ENCODE assay signal across 1 cellular context in the genomic region with DNA sequence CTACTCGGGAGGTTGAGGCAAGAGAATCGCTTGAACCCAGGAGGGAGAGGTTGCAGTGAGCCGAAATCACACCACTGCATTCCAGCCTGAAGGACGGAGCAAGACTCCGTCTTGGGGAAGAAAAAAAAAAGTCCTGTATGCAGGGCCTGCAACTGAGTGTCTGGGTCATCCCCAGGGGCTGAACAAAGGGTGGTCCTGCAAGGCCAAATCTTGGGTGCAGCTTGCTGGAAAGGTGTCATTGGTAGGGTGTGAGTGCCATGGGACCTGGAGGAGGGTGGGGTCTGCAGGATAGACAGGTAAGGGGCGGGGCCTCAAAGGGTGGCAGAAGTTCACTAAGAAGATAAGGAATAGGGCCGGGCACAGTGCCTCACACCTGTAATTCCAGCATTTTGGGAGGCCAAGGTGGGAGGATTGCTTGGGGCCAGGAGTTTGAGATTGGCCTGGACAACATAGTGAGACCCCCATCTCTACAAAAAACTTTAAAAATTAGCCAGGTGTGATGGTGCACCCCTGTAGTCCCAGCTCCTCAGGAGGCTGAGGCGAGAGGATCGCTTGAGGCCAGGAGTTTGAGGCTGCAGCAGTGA.
TF ChIP-seq lines count a peak whose summit lies in the region.

No MANE protein-coding gene starts in this region.

TF ChIP-seq in HEK293, 187 proteins besides CTCF, POLR2A, EP300 and RAD21:
- TF ChIP-seq ZNF121 (tag by site-specific recombination; IDR thresholded peaks at IDR 0.05) (peak; percentile 65; the same call in 1 of the 2 replicates), ZNF843 (tag by site-specific recombination; IDR thresholded peaks at IDR 0.05) (no peak)
